In genomic region chr5:78677777-78678668, GRCh38 we compare ENCODE assay signal across 8 cellular contexts. TPM values are rescaled to one million over a fixed set of nuclear protein-coding genes. Genes with fewer than 3 reads are reported as not detected.
DNase-seq lines count a peak whose midpoint lies in the region; ATAC-seq and TF ChIP-seq lines count a peak whose summit lies in the region.

No MANE protein-coding gene starts in this region.

- ATAC-seq in HG03280 (IDR thresholded peaks at IDR 0.05; ENCODE audit: unreplicated experiment) (peak; percentile 55), GM21515 (IDR thresholded peaks at IDR 0.05; ENCODE audit: unreplicated experiment) (no peak)
- ATAC-seq in activated CD8-positive, alpha-beta memory T cell treated with anti-CD3 and anti-CD28 coated beads, Interleukin-2, amount 10 ng/mL, durations not matched to agents 7 days and 5 days, result no peak

- H3K9me3 Mint-ChIP-seq in activated CD8-positive, alpha-beta memory T cell treated with anti-CD3 and anti-CD28 coated beads, Interleukin-2, amount 10 ng/mL, durations not matched to agents 7 days and 5 days (ENCODE audit: low read depth), result no peaks in the 10 kb centered on the region

- no peak overlapping the region for H3K4me3 ChIP-seq in WERI-Rb-1 (ENCODE audit: low read depth, low read length)

- CTCF ChIA-PET in activated CD8-positive, alpha-beta memory T cell treated with anti-CD3 and anti-CD28 coated beads, Interleukin-2, amount 10 ng/mL, durations not matched to agents 7 days and 5 days (lab: Charles Lee), result no interaction called here

- no peak for TF ChIP-seq CTCF in WERI-Rb-1 (IDR thresholded peaks at IDR 0.05; ENCODE audit: low read depth, low read length)

- DNase-seq in CD1c-positive myeloid dendritic cell (ENCODE audit: extremely low spot score), result peak; percentile 53
- DNase-seq in T47D (ENCODE audit: low read depth in 1 of 2, low spot score in 1 of 2), result peak; percentile 29 to 89
- DNase-seq in myocyte (ENCODE audit: low read depth), result peak; percentile 91
- DNase-seq in activated CD8-positive, alpha-beta memory T cell treated with anti-CD3 and anti-CD28 coated beads, Interleukin-2, amount 10 ng/mL, durations not matched to agents 7 days and 5 days, result no peak
- no peak for DNase-seq in NCI-H1694 treated with DMSO at 0.1 percent for 48 hours (lab: John Stamatoyannopoulos, UW)
- DNase-seq in WERI-Rb-1, result no peak

- H3K4me3 Mint-ChIP-seq in activated CD8-positive, alpha-beta memory T cell treated with anti-CD3 and anti-CD28 coated beads, Interleukin-2, amount 10 ng/mL, durations not matched to agents 7 days and 5 days, result no peak overlapping the region

- in situ Hi-C loops in T47D (cut with HindIII; ENCODE audit: low pct_unique_long_range_greater_than_20kb, low sequenced_read_pairs), result no loop called here

- H3K36me3 Mint-ChIP-seq in activated CD8-positive, alpha-beta memory T cell treated with anti-CD3 and anti-CD28 coated beads, Interleukin-2, amount 10 ng/mL, durations not matched to agents 7 days and 5 days, result no peaks in the 10 kb centered on the region

- H3K4me1 Mint-ChIP-seq in activated CD8-positive, alpha-beta memory T cell treated with anti-CD3 and anti-CD28 coated beads, Interleukin-2, amount 10 ng/mL, durations not matched to agents 7 days and 5 days, result no peaks in the 10 kb centered on the region

- no peak overlapping the region for H3K27ac ChIP-seq in WERI-Rb-1

- H3K9me3 ChIP-seq in WERI-Rb-1 (ENCODE audit: severe bottlenecking), result no peaks in the 10 kb centered on the region

- no peaks in the 10 kb centered on the region for H3K36me3 ChIP-seq in WERI-Rb-1

- peaks cover 13% of the 10 kb centered on the region for H3K27me3 Mint-ChIP-seq in activated CD8-positive, alpha-beta memory T cell treated with anti-CD3 and anti-CD28 coated beads, Interleukin-2, amount 10 ng/mL, durations not matched to agents 7 days and 5 days

- no peaks in the 10 kb centered on the region for H3K27me3 ChIP-seq in WERI-Rb-1 (ENCODE audit: insufficient read depth, low read depth, severe bottlenecking)

- H3K27ac Mint-ChIP-seq in activated CD8-positive, alpha-beta memory T cell treated with anti-CD3 and anti-CD28 coated beads, Interleukin-2, amount 10 ng/mL, durations not matched to agents 7 days and 5 days, result no peak overlapping the region

RNA-seq across cellular contexts. Expression of gene LHFPL2, which starts 29.5 kb away (rescaled TPM):
- 30.0 and 35.4 TPM in 2 replicates for total RNA-seq in myocyte
- 46.3 TPM for polyA plus RNA-seq in myocyte (2012)
- not detected for total RNA-seq in activated CD8-positive, alpha-beta memory T cell treated with anti-CD3 and anti-CD28 coated beads, Interleukin-2, amount 10 ng/mL, durations not matched to agents 7 days and 5 days

Comparison
In these comparisons a context has a peak if more than half of its experiments do, and no peak if none do; other contexts are left out.
1. DNase-seq: peak in CD1c-positive myeloid dendritic cell (single experiment), T47D (2 of 2) and myocyte (single experiment); none in activated CD8-positive, alpha-beta memory T cell treated with anti-CD3 and anti-CD28 coated beads, Interleukin-2, amount 10 ng/mL, durations not matched to agents 7 days and 5 days (single experiment), NCI-H1694 treated with DMSO at 0.1 percent for 48 hours (single experiment) and WERI-Rb-1 (single experiment).
2. RNA of gene LHFPL2, which starts 29.5 kb away (total RNA-seq): 30.0 to 35.4 TPM in myocyte; not detected in activated CD8-positive, alpha-beta memory T cell treated with anti-CD3 and anti-CD28 coated beads, Interleukin-2, amount 10 ng/mL, durations not matched to agents 7 days and 5 days; every median in the first group is over 10 times any median in the second.